1 cellular context compared by ENCODE assay signal in genomic region chr16:681746-682427, GRCh38.
A peak's percentile ranks its signal among the peaks of the same experiment; 100 is the strongest.
TF ChIP-seq lines count a peak whose summit lies in the region.

No MANE protein-coding gene starts in this region.

TF ChIP-seq in HEK293, 187 proteins besides CTCF, POLR2A, EP300 and RAD21 (continued from another document and continues in another):
- TF ChIP-seq PRDM2 (tag by site-specific recombination; IDR thresholded peaks at IDR 0.05; ENCODE audit: borderline replicate concordance) = no peak
- TF ChIP-seq ZNF24 (tag by site-specific recombination; IDR thresholded peaks at IDR 0.05) = 0 out of 2 replicates have a peak, but pooled peaks have one; percentile 18
- peak; percentile 11; the same call in 1 of the 2 replicates for TF ChIP-seq ZNF18 (tag by site-specific recombination; IDR thresholded peaks at IDR 0.05)
- no peak for TF ChIP-seq ZNF510 (tag by site-specific recombination; IDR thresholded peaks at IDR 0.05; ENCODE audit: insufficient replicate concordance)
- no peak for TF ChIP-seq PRDM4 (tag by site-specific recombination; IDR thresholded peaks at IDR 0.05)
- no peak for TF ChIP-seq PRDM1 (tag by site-specific recombination; IDR thresholded peaks at IDR 0.05)
- TF ChIP-seq ZNF148 (tag by site-specific recombination; IDR thresholded peaks at IDR 0.05; ENCODE audit: borderline replicate concordance) = no peak
- TF ChIP-seq OSR2 (tag by site-specific recombination; IDR thresholded peaks at IDR 0.05) = peak; percentile 75
- no peak for TF ChIP-seq ZBTB49 (tag by site-specific recombination; IDR thresholded peaks at IDR 0.05; ENCODE audit: low read depth)
- TF ChIP-seq YY2 (tag by site-specific recombination; IDR thresholded peaks at IDR 0.05) = no peak; the same call in 1 of the 2 replicates
- no peak for TF ChIP-seq SCRT2 (tag by site-specific recombination; IDR thresholded peaks at IDR 0.05)
- TF ChIP-seq ZNF639 (tag by site-specific recombination; IDR thresholded peaks at IDR 0.05) = no peak
- 0 out of 2 replicates have a peak, but pooled peaks have one; percentile 13 for TF ChIP-seq ZNF239 (tag by site-specific recombination; IDR thresholded peaks at IDR 0.05)
- no peak for TF ChIP-seq ZBTB11 (tag by site-specific recombination; conservative IDR thresholded peaks at IDR 0.05; ENCODE audit: low read depth)
- TF ChIP-seq KLF8 (tag by site-specific recombination; IDR thresholded peaks at IDR 0.05) = peak; percentile 75
- no peak for TF ChIP-seq ZNF354C (tag by site-specific recombination; IDR thresholded peaks at IDR 0.05; ENCODE audit: borderline replicate concordance, low read depth)
- no peak for TF ChIP-seq KLF10 (tag by site-specific recombination; IDR thresholded peaks at IDR 0.05)
- no peak for TF ChIP-seq ZNF292 (tag by site-specific recombination; IDR thresholded peaks at IDR 0.05; ENCODE audit: borderline replicate concordance, low read depth)
- TF ChIP-seq ZNF433 (tag by site-specific recombination; IDR thresholded peaks at IDR 0.05; ENCODE audit: low read depth) = no peak
- TF ChIP-seq PRDM6 (tag by site-specific recombination; IDR thresholded peaks at IDR 0.05) = no peak
- no peak for TF ChIP-seq ZNF416 (tag by site-specific recombination; IDR thresholded peaks at IDR 0.05)
- no peak for TF ChIP-seq ZFP3 (tag by site-specific recombination; IDR thresholded peaks at IDR 0.05; ENCODE audit: low read depth)
- peak; percentile 7; the same call in 1 of the 2 replicates for TF ChIP-seq ZNF184 (tag by site-specific recombination; IDR thresholded peaks at IDR 0.05)
- TF ChIP-seq GLI2 (tag by site-specific recombination; IDR thresholded peaks at IDR 0.05; ENCODE audit: borderline replicate concordance, low read depth) = no peak
- no peak for TF ChIP-seq ZNF175 (tag by site-specific recombination; IDR thresholded peaks at IDR 0.05)
- no peak for TF ChIP-seq ZNF138 (tag by site-specific recombination; IDR thresholded peaks at IDR 0.05; ENCODE audit: borderline replicate concordance)
- TF ChIP-seq ZNF133 (tag by site-specific recombination; IDR thresholded peaks at IDR 0.05) = no peak
- TF ChIP-seq ELK4 (IDR thresholded peaks at IDR 0.05; ENCODE audit: borderline replicate concordance, low read depth, low read length) = no peak
